Comparison of ENCODE assay signal across 8 cellular contexts in genomic region chr10:28179490-28180099, GRCh38.
A peak's percentile ranks its signal among the peaks of the same experiment; 100 is the strongest.
DNase-seq lines count a peak whose midpoint lies in the region; ATAC-seq and TF ChIP-seq lines count a peak whose summit lies in the region.

No MANE protein-coding gene starts in this region.

- no peak overlapping the region for H2BK120ac ChIP-seq in neuronal stem cell (ENCODE audit: low read depth, low read length)

- WGBS in neuronal stem cell (ENCODE audit: extremely low coverage in 2 of 2, insufficient read length in 2 of 2, insufficient replicate concordance in 1 of 2), 2 donors = no CpG with 5 or more reads among the region's 2 CpGs

- H2BK12ac ChIP-seq in neuronal stem cell (ENCODE audit: low read length) = no peak overlapping the region

- no peaks in the 10 kb centered on the region for H3K4me1 ChIP-seq in neuronal stem cell (ENCODE audit: control insufficient read depth in 2 of 2, insufficient read depth in 1 of 2, low read depth in 1 of 2, low read length in 2 of 2)

- H3K4me2 ChIP-seq in neuronal stem cell (ENCODE audit: insufficient read depth, low read length, poor library complexity, severe bottlenecking) = no peak overlapping the region

- H3K9me3 ChIP-seq in WERI-Rb-1 (ENCODE audit: severe bottlenecking) (no peaks in the 10 kb centered on the region), neuronal stem cell (replicated peaks in 1 of 2; ENCODE audit: control insufficient read depth in 2 of 2, insufficient read depth in 1 of 2, low read depth in 1 of 2, low read length in 2 of 2) (no peaks in the 10 kb centered on the region)

- no peak overlapping the region for H3K9ac ChIP-seq in neuronal stem cell (ENCODE audit: low read depth, low read length, poor library complexity)

- H4K8ac ChIP-seq in neuronal stem cell (ENCODE audit: low read depth, low read length) = no peak overlapping the region

- H3K14ac ChIP-seq in neuronal stem cell (ENCODE audit: low read length) = no peak overlapping the region

- H3K18ac ChIP-seq in neuronal stem cell (ENCODE audit: low read length) = no peak overlapping the region

- H4K91ac ChIP-seq in neuronal stem cell (ENCODE audit: low read depth, low read length, poor library complexity) = no peak overlapping the region

- H3K27ac ChIP-seq in WERI-Rb-1 = no peak overlapping the region
- no peak overlapping the region for H3K27ac ChIP-seq in neuronal stem cell (replicated peaks; ENCODE audit: low read length)

- no peak overlapping the region for H3K4ac ChIP-seq in neuronal stem cell (ENCODE audit: low read length)

- H3K23ac ChIP-seq in neuronal stem cell (ENCODE audit: low read depth, low read length, poor library complexity) = no peak overlapping the region

- H3K27me3 ChIP-seq in WERI-Rb-1 (ENCODE audit: insufficient read depth, low read depth, severe bottlenecking) = no peaks in the 10 kb centered on the region
- no peaks in the 10 kb centered on the region for H3K27me3 ChIP-seq in neuronal stem cell (ENCODE audit: control insufficient read depth in 3 of 3, insufficient read depth in 3 of 3, low read depth in 1 of 3, low read length in 3 of 3)

- H3K36me3 ChIP-seq in WERI-Rb-1 (no peaks in the 10 kb centered on the region), neuronal stem cell (replicated peaks in 1 of 2; ENCODE audit: control insufficient read depth in 2 of 2, insufficient read depth in 2 of 2, low read length in 2 of 2) (no peaks in the 10 kb centered on the region)

- H3K79me1 ChIP-seq in neuronal stem cell (ENCODE audit: low read depth, low read length) = no peaks in the 10 kb centered on the region

- no peak for DNase-seq in activated CD4-positive, CD25-positive, alpha-beta regulatory T cell treated with anti-CD3 and anti-CD28 coated beads, Interleukin-2, amount 50 U/mL, for 72 hours
- DNase-seq in NCI-H1694 (lab: John Stamatoyannopoulos, UW) (peak; percentile 16), WERI-Rb-1 (peak; percentile 6), fibroblast of pulmonary artery (ENCODE audit: low read depth) (peak; percentile 71), neuronal stem cell (ENCODE audit: low spot score) (peak; percentile 50), KG1 (lab: John Stamatoyannopoulos, UW) (no peak)

- no peak overlapping the region for H2AK5ac ChIP-seq in neuronal stem cell (ENCODE audit: low read depth, low read length)

- TF ChIP-seq CTCF in WERI-Rb-1 (IDR thresholded peaks at IDR 0.05; ENCODE audit: low read depth, low read length) (peak; percentile 14; the same call in 1 of the 2 replicates), fibroblast of pulmonary artery (IDR thresholded peaks at IDR 0.05; ENCODE audit: low read length, missing control alignments) (peak; percentile 70)

- peak; percentile 27 to 30 for ATAC-seq in activated CD4-positive, CD25-positive, alpha-beta regulatory T cell treated with anti-CD3 and anti-CD28 coated beads, Interleukin-2, amount 50 U/mL, for 24 hours
- ATAC-seq in GM21526 (IDR thresholded peaks at IDR 0.05; ENCODE audit: low FRiP score, unreplicated experiment) = peak; percentile 72

- H3K4me3 ChIP-seq in WERI-Rb-1 (ENCODE audit: low read depth, low read length) (no peak overlapping the region), fibroblast of pulmonary artery (replicated peaks; ENCODE audit: low read depth, low read length) (no peak overlapping the region), neuronal stem cell (ENCODE audit: low read length in 2 of 2) (no peak overlapping the region)

- H2BK5ac ChIP-seq in neuronal stem cell (ENCODE audit: low read length) = no peak overlapping the region

- H2BK15ac ChIP-seq in neuronal stem cell (ENCODE audit: low read length) = no peak overlapping the region

- no peak overlapping the region for H2AFZ ChIP-seq in neuronal stem cell (ENCODE audit: low read length)

Comparison
In these comparisons a context has a peak if more than half of its experiments do, and no peak if none do; other contexts are left out.
1. DNase-seq: peak in NCI-H1694 (single experiment), WERI-Rb-1 (single experiment), fibroblast of pulmonary artery (single experiment) and neuronal stem cell (single experiment); none in activated CD4-positive, CD25-positive, alpha-beta regulatory T cell treated with anti-CD3 and anti-CD28 coated beads, Interleukin-2, amount 50 U/mL, for 72 hours (single experiment) and KG1 (single experiment).